Comparison of ENCODE assay signal across 1 cellular context in genomic region chr1:155251566-155251965, GRCh38.
TF ChIP-seq lines count a peak whose summit lies in the region.

No MANE protein-coding gene starts in this region.

TF ChIP-seq in GM23338, 12 proteins besides CTCF, POLR2A, EP300 and RAD21 (continued from another document):
- TF ChIP-seq REST (IDR thresholded peaks at IDR 0.05; ENCODE audit: unreplicated experiment) (no peak), ZNF331 (CRISPR knock-in tag; IDR thresholded peaks at IDR 0.05; ENCODE audit: low read depth) (no peak), ZNF114 (CRISPR knock-in tag; IDR thresholded peaks at IDR 0.05) (no peak), ZNF462 (CRISPR knock-in tag; IDR thresholded peaks at IDR 0.05) (no peak), EZH2 (IDR thresholded peaks at IDR 0.05; ENCODE audit: low read depth, unreplicated experiment) (no peak)
